25 cellular contexts compared by ENCODE assay signal in the genomic region with DNA sequence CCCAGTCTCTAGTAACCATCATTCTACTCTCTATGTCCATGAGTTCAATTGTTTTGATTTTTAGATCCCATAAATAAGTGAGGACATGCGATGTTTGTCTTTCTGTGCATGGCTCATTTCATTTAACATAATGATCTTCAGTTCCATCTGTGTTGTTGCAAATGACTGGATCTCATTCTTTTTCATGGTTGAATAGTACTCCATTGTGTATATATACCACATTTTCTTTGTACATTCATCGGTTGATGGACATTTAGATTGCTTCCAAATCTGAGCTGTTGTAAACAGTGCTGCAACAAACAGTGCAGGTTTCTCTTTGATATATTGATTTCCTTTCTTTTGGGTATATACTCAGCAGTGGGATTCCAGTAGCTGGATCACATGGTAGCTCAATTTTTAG. TPM values are rescaled to one million over a fixed set of nuclear protein-coding genes. Genes with fewer than 3 reads are reported as not detected.
DNase-seq lines count a peak whose midpoint lies in the region; ATAC-seq and TF ChIP-seq lines count a peak whose summit lies in the region.
"Had no signal": no experiment of that assay in that cellular context is flagged by ENCODE, and none has a peak within 500 bp of the region (broad histone marks: within the 10 kb centered on the region; RNA-seq: fewer than 3 reads in every experiment).

No MANE protein-coding gene starts in this region.

- TF ChIP-seq POLR2A in sigmoid colon (IDR thresholded peaks at IDR 0.05), result no peak

- DNase-seq in WTC11 (ENCODE audit: low spot score) (no peak), endodermal cell (no peak), sigmoid colon (no peak), cardiac septum (ENCODE audit: low spot score) (no peak)
- DNase-seq: 8988T; ACHN; BE2C; C1 segment of cervical spinal cord; CD4-positive, alpha-beta memory T cell; CD4-positive, CD25-positive, alpha-beta regulatory T cell; CD8-positive, alpha-beta memory T cell; COR-L47; DMS 273 treated with DMSO at 0.1 percent for 48 hours; DMS153; DMS53; DMS79; DND-41; EL; GDM1 had no signal

- H3K4me1 ChIP-seq in HEK293 (ENCODE audit: control insufficient read depth, insufficient read depth, low read length), result no peaks in the 10 kb centered on the region
- no peaks in the 10 kb centered on the region for H3K4me1 ChIP-seq in endodermal cell (ENCODE audit: control insufficient read depth, insufficient read depth, low read length)
- H3K4me1 ChIP-seq in sigmoid colon, result no peaks in the 10 kb centered on the region
- H3K4me1 ChIP-seq: BE2C, BLaER1 had no signal

- H3K36me3 Mint-ChIP-seq in WTC11 (no peaks in the 10 kb centered on the region; the same call in 1 of the 2 replicates), endodermal cell (ENCODE audit: low read depth) (peaks cover 75% of the 10 kb centered on the region)

- WGBS in endodermal cell (ENCODE audit: insufficient coverage in 1 of 2, insufficient read length in 1 of 2), 2 experiments, result 92% methylated on average over 2 of the region's 2 CpGs; no CpG with 5 or more reads in 1 of the 2 experiments
- WGBS in sigmoid colon, 2 donors, result 96 to 98% methylated on average over 2 of the region's 2 CpGs

- H3K9me3 Mint-ChIP-seq in WTC11 (peaks cover 49% of the 10 kb centered on the region), endodermal cell (peaks cover 28% of the 10 kb centered on the region)

- no peak overlapping the region for H3K27ac Mint-ChIP-seq in WTC11
- H3K27ac Mint-ChIP-seq in endodermal cell, result no peak overlapping the region
- H3K27ac Mint-ChIP-seq: CD14-positive monocyte; CD4-positive, alpha-beta memory T cell; CD4-positive, CD25-positive, alpha-beta regulatory T cell; CD8-positive, alpha-beta memory T cell had no signal

- no peak for TF ChIP-seq EP300 in sigmoid colon (IDR thresholded peaks at IDR 0.05)

- H3K9me3 ChIP-seq in HEK293 (ENCODE audit: control insufficient read depth, insufficient read depth, low read depth, low read length) (no peaks in the 10 kb centered on the region), endodermal cell (ENCODE audit: control insufficient read depth, low read length) (peaks cover 40% of the 10 kb centered on the region), sigmoid colon (peaks cover 0 to 14% (median under 1%) of the 10 kb centered on the region in 4 donors)
- H3K9me3 ChIP-seq: BE2C had no signal

- CTCF ChIA-PET in HEK293 (lab: Yijun Ruan, JAX), result interaction anchor here (1.0 kb wide), 1 partner anchor 28 kb away, joined by 3 read pairs; no protein-coding TSS in a partner anchor
- CTCF ChIA-PET in WTC11 (lab: Charles Lee), result no interaction called here

- H3K36me3 ChIP-seq in HEK293 (ENCODE audit: control insufficient read depth in 2 of 2, insufficient read depth in 1 of 2, low read length in 2 of 2), result no peaks in the 10 kb centered on the region
- H3K36me3 ChIP-seq in endodermal cell (ENCODE audit: control insufficient read depth, insufficient read depth, low read length), result peaks cover 10% of the 10 kb centered on the region
- H3K36me3 ChIP-seq in sigmoid colon, result no peaks in the 10 kb centered on the region
- H3K36me3 ChIP-seq: BE2C, BLaER1 had no signal

- H3K27me3 Mint-ChIP-seq in WTC11 (ENCODE audit: low read depth), result peaks cover 3% of the 10 kb centered on the region; the same call in 1 of the 2 replicates
- no peaks in the 10 kb centered on the region for H3K27me3 Mint-ChIP-seq in endodermal cell (ENCODE audit: insufficient read depth)

- POLR2A ChIA-PET in HEK293 (lab: Yijun Ruan, JAX) (no interaction called here), WTC11 (lab: Charles Lee) (interaction anchor here (0.6 kb wide), 1 partner anchor 118 kb away, joined by 3 read pairs; no protein-coding TSS in a partner anchor)

- intact Hi-C loops in sigmoid colon (cut with DNase I) (no loop called here), cardiac septum (cut with DNase I) (no loop called here)

- TF ChIP-seq CTCF in HEK293 (tag by site-specific recombination; IDR thresholded peaks at IDR 0.05), result no peak
- no peak for TF ChIP-seq CTCF in WTC11 (IDR thresholded peaks at IDR 0.05)
- no peak for TF ChIP-seq CTCF in endodermal cell (conservative IDR thresholded peaks at IDR 0.05)
- TF ChIP-seq CTCF in sigmoid colon (IDR thresholded peaks at IDR 0.05), result no peak

- H3K9ac ChIP-seq in endodermal cell (ENCODE audit: extremely low read depth, low read length, poor library complexity, severe bottlenecking), result no peak overlapping the region
- H3K9ac ChIP-seq: BLaER1 had no signal

- H3K27me3 ChIP-seq in endodermal cell (ENCODE audit: control insufficient read depth, insufficient read depth, low read length, poor library complexity, severe bottlenecking) (no peaks in the 10 kb centered on the region), sigmoid colon (no peaks in the 10 kb centered on the region)
- H3K27me3 ChIP-seq: BLaER1 had no signal

- no peak overlapping the region for H3K4me3 ChIP-seq in HEK293 (ENCODE audit: low read depth, low read length)
- H3K4me3 ChIP-seq in endodermal cell (ENCODE audit: low read length), result peak overlapping the region; percentile 65
- no peak overlapping the region for H3K4me3 ChIP-seq in sigmoid colon
- H3K4me3 ChIP-seq: BLaER1, GM12878 had no signal

- H3K27ac ChIP-seq in HEK293 (ENCODE audit: extremely low read depth, low read depth, low read length) (no peak overlapping the region), endodermal cell (ENCODE audit: low read depth, low read length) (no peak overlapping the region), sigmoid colon (no peak overlapping the region)
- H3K27ac ChIP-seq: BLaER1 had no signal

- no peak overlapping the region for H3K4me3 Mint-ChIP-seq in WTC11
- H3K4me3 Mint-ChIP-seq in endodermal cell, result no peak overlapping the region
- H3K4me3 Mint-ChIP-seq: CD14-positive monocyte; CD4-positive, alpha-beta memory T cell; CD4-positive, CD25-positive, alpha-beta regulatory T cell; CD8-positive, alpha-beta memory T cell had no signal

- no peak for ATAC-seq in WTC11
- ATAC-seq: GM12878 had no signal

- H3K4me1 Mint-ChIP-seq in WTC11 (no peaks in the 10 kb centered on the region), endodermal cell (peaks cover 15% of the 10 kb centered on the region)
- H3K4me1 Mint-ChIP-seq: CD14-positive monocyte; CD4-positive, CD25-positive, alpha-beta regulatory T cell; CD8-positive, alpha-beta memory T cell had no signal

TF ChIP-seq in HEK293, 187 proteins besides CTCF, POLR2A, EP300 and RAD21:
- peak; percentile 87 for TF ChIP-seq ZNF146 (tag by site-specific recombination; IDR thresholded peaks at IDR 0.05)
- TF ChIP-seq, protein P1, sequence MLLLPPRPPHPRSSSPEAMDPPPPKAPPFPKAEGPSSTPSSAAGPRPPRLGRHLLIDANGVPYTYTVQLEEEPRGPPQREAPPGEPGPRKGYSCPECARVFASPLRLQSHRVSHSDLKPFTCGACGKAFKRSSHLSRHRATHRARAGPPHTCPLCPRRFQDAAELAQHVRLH (tag by site-specific recombination; IDR thresholded peaks at IDR 0.05), result 0 out of 2 replicates have a peak, but pooled peaks have one; percentile 12
- TF ChIP-seq ZNF747 (tag by site-specific recombination; IDR thresholded peaks at IDR 0.05), result no peak

TF ChIP-seq in WTC11, 78 proteins besides CTCF, POLR2A, EP300 and RAD21:
- 0 out of 2 replicates have a peak, but pooled peaks have one; percentile 48 for TF ChIP-seq GTF2I (CRISPR knock-in tag; conservative IDR thresholded peaks at IDR 0.05)
- TF ChIP-seq OVOL2 (CRISPR knock-in tag; IDR thresholded peaks at IDR 0.05; ENCODE audit: borderline replicate concordance), result no peak
- TF ChIP-seq, protein P2, sequence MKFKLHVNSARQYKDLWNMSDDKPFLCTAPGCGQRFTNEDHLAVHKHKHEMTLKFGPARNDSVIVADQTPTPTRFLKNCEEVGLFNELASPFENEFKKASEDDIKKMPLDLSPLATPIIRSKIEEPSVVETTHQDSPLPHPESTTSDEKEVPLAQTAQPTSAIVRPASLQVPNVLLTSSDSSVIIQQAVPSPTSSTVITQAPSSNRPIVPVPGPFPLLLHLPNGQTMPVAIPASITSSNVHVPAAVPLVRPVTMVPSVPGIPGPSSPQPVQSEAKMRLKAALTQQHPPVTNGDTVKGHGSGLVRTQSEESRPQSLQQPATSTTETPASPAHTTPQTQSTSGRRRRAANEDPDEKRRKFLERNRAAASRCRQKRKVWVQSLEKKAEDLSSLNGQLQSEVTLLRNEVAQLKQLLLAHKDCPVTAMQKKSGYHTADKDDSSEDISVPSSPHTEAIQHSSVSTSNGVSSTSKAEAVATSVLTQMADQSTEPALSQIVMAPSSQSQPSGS (CRISPR knock-in tag; IDR thresholded peaks at IDR 0.05; ENCODE audit: borderline replicate concordance, low read depth), result no peak
- no peak for TF ChIP-seq TCF7 (CRISPR knock-in tag; IDR thresholded peaks at IDR 0.05; ENCODE audit: low read depth)
- TF ChIP-seq, protein P3, sequence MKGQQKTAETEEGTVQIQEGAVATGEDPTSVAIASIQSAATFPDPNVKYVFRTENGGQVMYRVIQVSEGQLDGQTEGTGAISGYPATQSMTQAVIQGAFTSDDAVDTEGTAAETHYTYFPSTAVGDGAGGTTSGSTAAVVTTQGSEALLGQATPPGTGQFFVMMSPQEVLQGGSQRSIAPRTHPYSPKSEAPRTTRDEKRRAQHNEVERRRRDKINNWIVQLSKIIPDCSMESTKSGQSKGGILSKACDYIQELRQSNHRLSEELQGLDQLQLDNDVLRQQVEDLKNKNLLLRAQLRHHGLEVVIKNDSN (CRISPR knock-in tag; IDR thresholded peaks at IDR 0.05), result no peak

RNA-seq across cellular contexts. Expression of a gene that starts 46.4 kb away (rescaled TPM):
- not detected in 3 replicates for total RNA-seq in WTC11 (2021)
- total RNA-seq in endodermal cell, result 10 to 100 TPM; 17.2 to 18.3 TPM
- 0.75 TPM for polyA plus RNA-seq in endodermal cell (2013, experiment 1 of 2)
- 1.4 TPM for polyA plus RNA-seq in endodermal cell (2013, experiment 2 of 2)
- not detected for total RNA-seq in sigmoid colon
- polyA plus RNA-seq in sigmoid colon, result under 1 TPM; 0.25 to 0.69 (median 0.60) TPM
- not detected for total RNA-seq in cardiac septum
- total RNA-seq: A673 had no signal
- polyA plus RNA-seq: AG04450; CD8-positive, alpha-beta memory T cell had no signal

RNA-seq across cellular contexts. Expression of a gene that starts 56.6 kb away (rescaled TPM):
- total RNA-seq in WTC11 (2021) (not detected in 3 replicates), endodermal cell (10 to 100 TPM; 14.4 to 15.2 TPM), sigmoid colon (1 to 10 TPM in 1 of 4 donors, under 1 TPM in 1, not detected in 2; 0.54 to 3.2 TPM), cardiac septum (3.1 TPM)
- polyA plus RNA-seq in endodermal cell (2013, experiment 1 of 2), result 6.9 TPM
- 6.1 TPM for polyA plus RNA-seq in endodermal cell (2013, experiment 2 of 2)
- polyA plus RNA-seq in sigmoid colon, result 1 to 10 TPM in 1 of 3 donors, under 1 TPM in 2; 0.31 to 1.8 (median 0.92) TPM
- total RNA-seq: A673; CD4-positive, alpha-beta memory T cell; CD8-positive, alpha-beta memory T cell; GM12878 had no signal
- polyA plus RNA-seq: CD14-positive monocyte; CD4-positive, alpha-beta memory T cell; CD4-positive, CD25-positive, alpha-beta regulatory T cell; CD8-positive, alpha-beta memory T cell had no signal

Comparison
In these comparisons a context has a peak if more than half of its experiments do, and no peak if none do; other contexts are left out.
1. RNA of a gene that starts 46.4 kb away (total RNA-seq): 17.2 to 18.3 TPM in endodermal cell; not detected in WTC11, not detected in sigmoid colon and not detected in cardiac septum (single experiment); every median in the first group is over 10 times any median in the second.